In the genomic region with DNA sequence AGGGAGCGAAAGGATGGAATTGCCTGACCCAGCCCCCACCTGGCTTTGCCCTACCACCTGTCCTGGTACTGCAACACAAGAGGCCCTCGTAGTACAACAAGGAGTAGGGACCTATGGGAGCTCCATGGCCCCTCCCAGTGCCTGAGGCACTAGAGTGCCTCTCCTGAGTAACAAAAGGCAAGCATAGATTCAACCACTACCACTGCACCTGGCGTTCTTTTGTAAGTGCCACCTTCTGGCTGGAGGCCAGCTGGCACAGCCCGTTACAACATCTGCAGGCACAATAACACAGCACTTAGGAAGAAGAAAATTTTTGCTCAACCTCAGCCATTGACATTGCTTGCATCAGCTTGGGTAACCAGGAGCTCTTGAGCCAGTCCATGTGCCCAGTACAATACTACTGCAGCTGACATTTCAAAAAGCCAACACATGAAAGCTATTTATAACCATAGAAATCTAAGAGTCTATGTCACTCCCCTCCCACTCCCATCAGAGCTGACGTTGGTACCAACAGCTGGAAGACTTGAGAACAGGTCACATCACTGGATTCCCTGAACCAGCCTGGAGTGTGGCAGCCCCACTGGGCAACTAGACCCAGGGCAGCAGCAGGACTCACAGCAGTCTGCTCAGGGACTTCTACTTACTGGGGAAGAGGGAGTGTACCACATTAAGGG, we compare ENCODE assay signal across 13 cellular contexts. TPM values are rescaled to one million over a fixed set of nuclear protein-coding genes. Genes with fewer than 3 reads are reported as not detected.
A peak's percentile ranks its signal among the peaks of the same experiment; 100 is the strongest.
DNase-seq lines count a peak whose midpoint lies in the region; ATAC-seq and TF ChIP-seq lines count a peak whose summit lies in the region.
"Had no signal": no experiment of that assay in that cellular context is flagged by ENCODE, and none has a peak within 500 bp of the region (broad histone marks: within the 10 kb centered on the region; RNA-seq: fewer than 3 reads in every experiment).

No MANE protein-coding gene starts in this region.

- H2AK5ac ChIP-seq in neuronal stem cell (ENCODE audit: low read depth, low read length), result no peak overlapping the region

- no peaks in the 10 kb centered on the region for H3F3A ChIP-seq in GM23338 (replicated peaks; ENCODE audit: low read depth)

- no peaks in the 10 kb centered on the region for H3K36me3 ChIP-seq in GM23338 (ENCODE audit: insufficient read depth)
- no peaks in the 10 kb centered on the region for H3K36me3 ChIP-seq in neuronal stem cell (replicated peaks in 1 of 2; ENCODE audit: control insufficient read depth in 2 of 2, insufficient read depth in 2 of 2, low read length in 2 of 2)

- H3K4me1 Mint-ChIP-seq in GM23338, result no peaks in the 10 kb centered on the region

- H3K4me3 Mint-ChIP-seq in GM23338, result no peak overlapping the region
- H3K4me3 Mint-ChIP-seq: natural killer cell treated with Interleukin-12 subunit alpha and Interleukin-12 subunit beta and Interleukin-15 and Interleukin-18, amount 100 ng/mL, for 72 hours; stimulated activated naive CD8-positive, alpha-beta T cell treated with anti-CD3 and anti-CD28 coated beads, Interleukin-15, Interleukin-2, amounts not matched to agents 100 ng/mL and 50 ng/mL, for 24 hours had no signal

- peaks cover 3% of the 10 kb centered on the region for H3K27me3 Mint-ChIP-seq in GM23338 (ENCODE audit: insufficient read depth, low read depth, poor library complexity)

- H3K9ac ChIP-seq in neuronal stem cell (ENCODE audit: low read depth, low read length, poor library complexity), result no peak overlapping the region

- H3K36me3 Mint-ChIP-seq in GM23338 (ENCODE audit: low read depth), result no peaks in the 10 kb centered on the region

- no peaks in the 10 kb centered on the region for H4K20me1 ChIP-seq in GM23338 (replicated peaks; ENCODE audit: insufficient read depth)

- DNase-seq in GM23338 (ENCODE audit: low spot score) (peak; percentile 45), NCI-H187 treated with DMSO at 0.1 percent for 48 hours (lab: John Stamatoyannopoulos, UW) (peak; percentile 85), RPMI8226 (peak; percentile 99), neuronal stem cell (ENCODE audit: low spot score) (no peak), GDM1 (lab: John Stamatoyannopoulos, UW) (no peak), HuH-7.5 (ENCODE audit: low spot score) (no peak), kidney glomerular epithelial cell (lab: John Stamatoyannopoulos, UW) (no peak)
- no peak for DNase-seq in stimulated activated CD4-positive, alpha-beta T cell treated with anti-CD3 and anti-CD28 coated beads, Interleukin-4, amount 100 ng/mL, for 4 hours
- DNase-seq: aorta, GOT3, SW 1271 had no signal

- H2BK15ac ChIP-seq in neuronal stem cell (ENCODE audit: low read length), result no peak overlapping the region

- H3K4me3 ChIP-seq in GM23338 (no peak overlapping the region), neuronal stem cell (ENCODE audit: low read length in 2 of 2) (no peak overlapping the region)

- no peak overlapping the region for H4K91ac ChIP-seq in neuronal stem cell (ENCODE audit: low read depth, low read length, poor library complexity)

- no peak overlapping the region; the same call in 1 of the 2 replicates for H3K27ac Mint-ChIP-seq in GM23338
- H3K27ac Mint-ChIP-seq: natural killer cell treated with Interleukin-12 subunit alpha and Interleukin-12 subunit beta and Interleukin-15 and Interleukin-18, amount 100 ng/mL, for 72 hours; stimulated activated naive CD8-positive, alpha-beta T cell treated with anti-CD3 and anti-CD28 coated beads, Interleukin-15, Interleukin-2, amounts not matched to agents 100 ng/mL and 50 ng/mL, for 24 hours had no signal

- H3K27ac ChIP-seq in GM23338 (ENCODE audit: low read depth), result no peak overlapping the region
- no peak overlapping the region for H3K27ac ChIP-seq in neuronal stem cell (replicated peaks; ENCODE audit: low read length)

- H3K79me1 ChIP-seq in neuronal stem cell (ENCODE audit: low read depth, low read length), result no peaks in the 10 kb centered on the region

- H3K27me3 ChIP-seq in GM23338 (ENCODE audit: insufficient read depth) (no peaks in the 10 kb centered on the region), neuronal stem cell (ENCODE audit: control insufficient read depth in 3 of 3, insufficient read depth in 3 of 3, low read depth in 1 of 3, low read length in 3 of 3) (no peaks in the 10 kb centered on the region)

- H3K9me3 ChIP-seq in neuronal stem cell (replicated peaks in 1 of 2; ENCODE audit: control insufficient read depth in 2 of 2, insufficient read depth in 1 of 2, low read depth in 1 of 2, low read length in 2 of 2), result peaks cover 0 to 13% of the 10 kb centered on the region in 2 donors

- H3K4me1 ChIP-seq in GM23338 (ENCODE audit: insufficient read depth), result no peaks in the 10 kb centered on the region
- no peaks in the 10 kb centered on the region for H3K4me1 ChIP-seq in neuronal stem cell (ENCODE audit: control insufficient read depth in 2 of 2, insufficient read depth in 1 of 2, low read depth in 1 of 2, low read length in 2 of 2)

- H2BK5ac ChIP-seq in neuronal stem cell (ENCODE audit: low read length), result peak overlapping the region; percentile 68

- H3K4me2 ChIP-seq in GM23338 (no peak overlapping the region), neuronal stem cell (ENCODE audit: insufficient read depth, low read length, poor library complexity, severe bottlenecking) (no peak overlapping the region)

- no peak overlapping the region for H3K14ac ChIP-seq in neuronal stem cell (ENCODE audit: low read length)

- H2BK12ac ChIP-seq in neuronal stem cell (ENCODE audit: low read length), result no peak overlapping the region

- H3K18ac ChIP-seq in neuronal stem cell (ENCODE audit: low read length), result no peak overlapping the region

- H2AFZ ChIP-seq in GM23338 (no peak overlapping the region), neuronal stem cell (ENCODE audit: low read length) (no peak overlapping the region)

- no peak overlapping the region for H4K8ac ChIP-seq in neuronal stem cell (ENCODE audit: low read depth, low read length)

- TF ChIP-seq CTCF in GM23338 (conservative IDR thresholded peaks at IDR 0.05; ENCODE audit: low read depth in 2 of 2), result peak in 1 of 2 experiments; percentile 17; a peak in 1 of 4 replicates

- H3K23ac ChIP-seq in neuronal stem cell (ENCODE audit: low read depth, low read length, poor library complexity), result no peak overlapping the region

- no peaks in the 10 kb centered on the region for H3K79me2 ChIP-seq in GM23338 (replicated peaks; ENCODE audit: insufficient read depth)

- H3K4ac ChIP-seq in neuronal stem cell (ENCODE audit: low read length), result no peak overlapping the region

- WGBS in neuronal stem cell (ENCODE audit: extremely low coverage in 2 of 2, insufficient read length in 2 of 2, insufficient replicate concordance in 1 of 2), 2 donors, result no CpG with 5 or more reads among the region's 5 CpGs

- H3K9me2 ChIP-seq in GM23338 (ENCODE audit: insufficient read depth), result 0 out of 2 replicates have a peak, but pooled peaks cover 4% of the 10 kb centered on the region

- H3K9me3 Mint-ChIP-seq in GM23338, result 0 out of 3 replicates have a peak, but pooled peaks cover 3% of the 10 kb centered on the region

- H2BK120ac ChIP-seq in neuronal stem cell (ENCODE audit: low read depth, low read length), result no peak overlapping the region

- peak; percentile 83 for ATAC-seq in GM23338
- ATAC-seq: natural killer cell treated with Interleukin-12 subunit alpha and Interleukin-12 subunit beta and Interleukin-15 and Interleukin-18, amount 100 ng/mL, for 72 hours had no signal

TF ChIP-seq in GM23338, 12 proteins besides CTCF, POLR2A, EP300 and RAD21:
- no peak for TF ChIP-seq ZNF114 (CRISPR knock-in tag; IDR thresholded peaks at IDR 0.05)
- TF ChIP-seq EZH2 (IDR thresholded peaks at IDR 0.05; ENCODE audit: low read depth, unreplicated experiment), result no peak
- TF ChIP-seq, protein P1, sequence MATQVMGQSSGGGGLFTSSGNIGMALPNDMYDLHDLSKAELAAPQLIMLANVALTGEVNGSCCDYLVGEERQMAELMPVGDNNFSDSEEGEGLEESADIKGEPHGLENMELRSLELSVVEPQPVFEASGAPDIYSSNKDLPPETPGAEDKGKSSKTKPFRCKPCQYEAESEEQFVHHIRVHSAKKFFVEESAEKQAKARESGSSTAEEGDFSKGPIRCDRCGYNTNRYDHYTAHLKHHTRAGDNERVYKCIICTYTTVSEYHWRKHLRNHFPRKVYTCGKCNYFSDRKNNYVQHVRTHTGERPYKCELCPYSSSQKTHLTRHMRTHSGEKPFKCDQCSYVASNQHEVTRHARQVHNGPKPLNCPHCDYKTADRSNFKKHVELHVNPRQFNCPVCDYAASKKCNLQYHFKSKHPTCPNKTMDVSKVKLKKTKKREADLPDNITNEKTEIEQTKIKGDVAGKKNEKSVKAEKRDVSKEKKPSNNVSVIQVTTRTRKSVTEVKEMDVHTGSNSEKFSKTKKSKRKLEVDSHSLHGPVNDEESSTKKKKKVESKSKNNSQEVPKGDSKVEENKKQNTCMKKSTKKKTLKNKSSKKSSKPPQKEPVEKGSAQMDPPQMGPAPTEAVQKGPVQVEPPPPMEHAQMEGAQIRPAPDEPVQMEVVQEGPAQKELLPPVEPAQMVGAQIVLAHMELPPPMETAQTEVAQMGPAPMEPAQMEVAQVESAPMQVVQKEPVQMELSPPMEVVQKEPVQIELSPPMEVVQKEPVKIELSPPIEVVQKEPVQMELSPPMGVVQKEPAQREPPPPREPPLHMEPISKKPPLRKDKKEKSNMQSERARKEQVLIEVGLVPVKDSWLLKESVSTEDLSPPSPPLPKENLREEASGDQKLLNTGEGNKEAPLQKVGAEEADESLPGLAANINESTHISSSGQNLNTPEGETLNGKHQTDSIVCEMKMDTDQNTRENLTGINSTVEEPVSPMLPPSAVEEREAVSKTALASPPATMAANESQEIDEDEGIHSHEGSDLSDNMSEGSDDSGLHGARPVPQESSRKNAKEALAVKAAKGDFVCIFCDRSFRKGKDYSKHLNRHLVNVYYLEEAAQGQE (IDR thresholded peaks at IDR 0.05; ENCODE audit: unreplicated experiment), result no peak

RNA-seq across cellular contexts. Expression of a gene that starts 17.7 kb away (rescaled TPM):
- total RNA-seq in GM23338 (2014; rRNA removed; shearing (Covaris generic)), result 5.6 and 9.0 TPM in 2 replicates
- 9.5 and 11.5 TPM in 2 replicates for polyA plus RNA-seq in GM23338 (2016; fragmentation: Nextera tagmentation; extraction: Ambion mirVana)
- polyA plus RNA-seq in neuronal stem cell (2013, experiment 1 of 2), result 4.1 TPM
- polyA plus RNA-seq in neuronal stem cell (2013, experiment 2 of 2), result 4.5 TPM

Comparison
In these comparisons a context has a peak if more than half of its experiments do, and no peak if none do; other contexts are left out.
1. DNase-seq: peak in GM23338 (single experiment), NCI-H187 treated with DMSO at 0.1 percent for 48 hours (single experiment) and RPMI8226 (single experiment); none in neuronal stem cell (single experiment), stimulated activated CD4-positive, alpha-beta T cell treated with anti-CD3 and anti-CD28 coated beads, Interleukin-4, amount 100 ng/mL, for 4 hours (0 of 2), GDM1 (single experiment), HuH-7.5 (single experiment) and kidney glomerular epithelial cell (single experiment).